In the genomic region with DNA sequence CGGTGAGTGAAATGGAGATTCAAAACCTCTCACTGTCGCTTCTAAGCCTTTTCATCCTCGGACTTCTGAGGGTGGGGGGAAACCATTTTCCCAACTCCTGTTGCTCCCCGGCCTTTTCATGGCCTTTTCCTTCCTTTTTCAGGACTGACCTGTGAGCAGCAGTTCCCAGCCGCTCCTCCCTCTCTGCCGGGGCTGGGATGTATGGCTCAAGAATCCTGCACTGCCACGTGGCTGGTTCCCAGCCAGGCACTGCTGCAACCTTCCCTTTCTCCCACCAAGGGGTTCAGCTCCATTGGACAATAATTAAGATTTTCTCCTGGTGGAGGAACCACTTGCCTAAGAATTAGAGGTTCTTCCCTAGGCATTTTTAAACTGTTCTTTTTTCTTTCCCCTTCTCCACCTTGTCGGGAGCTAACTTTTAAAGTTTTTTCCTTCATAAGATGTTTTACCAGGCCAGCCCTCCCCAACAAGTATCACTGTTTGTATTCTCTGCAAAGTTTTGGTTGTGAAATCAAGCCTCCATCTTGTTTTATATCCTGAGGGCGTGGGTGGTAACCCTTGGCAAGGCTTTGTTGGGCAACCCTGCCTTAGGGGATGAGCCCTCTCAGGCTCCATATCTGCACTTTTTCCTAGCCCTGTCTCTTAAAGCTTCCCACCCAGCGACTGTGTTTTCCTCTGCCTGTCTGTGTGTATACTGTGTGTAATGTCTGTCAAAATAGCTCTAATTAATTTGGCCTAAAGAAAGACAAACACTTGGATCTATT, we compare ENCODE assay signal across 13 cellular contexts.
"Had no signal": no experiment of that assay in that cellular context is flagged by ENCODE, and none has a peak within 500 bp of the region (broad histone marks: within the 10 kb centered on the region; RNA-seq: fewer than 3 reads in every experiment).

No MANE protein-coding gene starts in this region.

- H3K4me1 ChIP-seq: gastrocnemius medialis, heart right ventricle, sigmoid colon had no signal

- H3K27me3 Mint-ChIP-seq: activated naive CD8-positive, alpha-beta T cell treated with anti-CD3 and anti-CD28 coated beads for 36 hours; naive thymus-derived CD4-positive, alpha-beta T cell had no signal

- DNase-seq: activated CD4-positive, alpha-beta T cell treated with anti-CD3 and anti-CD28 coated beads, Interleukin-2, amount 50 U/mL, for 48 hours; activated CD4-positive, CD25-positive, alpha-beta regulatory T cell treated with anti-CD3 and anti-CD28 coated beads, Interleukin-2, amount 50 U/mL, for 72 hours; activated gamma-delta T cell treated with Interleukin-2 at 50 U/mL for 16 hours; activated naive CD8-positive, alpha-beta T cell treated with anti-CD3 and anti-CD28 coated beads for 36 hours; activated T-cell treated with anti-CD3 and anti-CD28 coated beads, Interleukin-2, amount 50 U/mL, for 72 hours; aorta; gastrocnemius medialis; heart right ventricle; naive thymus-derived CD4-positive, alpha-beta T cell; sigmoid colon; stimulated activated CD4-positive, alpha-beta T cell treated with anti-CD3 and anti-CD28 coated beads, Interleukin-2, amount 100 ng/mL, for 24 hours; stimulated activated naive CD8-positive, alpha-beta T cell treated with anti-CD3 and anti-CD28 coated beads, Interleukin-15, Interleukin-2, amounts not matched to agents 100 U/mL and 50 U/mL, for 24 hours had no signal

- H3K27ac ChIP-seq: gastrocnemius medialis, heart right ventricle, sigmoid colon had no signal

- H3K27me3 ChIP-seq: gastrocnemius medialis, heart right ventricle, sigmoid colon had no signal

- ATAC-seq: activated T-cell treated with anti-CD3 and anti-CD28 coated beads, Interleukin-2, amount 50 U/mL, for 72 hours; gastrocnemius medialis; heart right ventricle; naive thymus-derived CD4-positive, alpha-beta T cell; stimulated activated naive CD8-positive, alpha-beta T cell treated with anti-CD3 and anti-CD28 coated beads, Interleukin-15, Interleukin-2, amounts not matched to agents 100 U/mL and 50 U/mL, for 24 hours had no signal

- H3K9me3 ChIP-seq: gastrocnemius medialis, sigmoid colon had no signal

- H3K36me3 Mint-ChIP-seq: activated naive CD8-positive, alpha-beta T cell treated with anti-CD3 and anti-CD28 coated beads for 36 hours; naive thymus-derived CD4-positive, alpha-beta T cell had no signal

- H3K4me3 Mint-ChIP-seq: activated naive CD8-positive, alpha-beta T cell treated with anti-CD3 and anti-CD28 coated beads for 36 hours; activated T-cell treated with anti-CD3 and anti-CD28 coated beads, Interleukin-2, amount 50 U/mL, for 72 hours; naive thymus-derived CD4-positive, alpha-beta T cell had no signal

- H3K4me3 ChIP-seq: gastrocnemius medialis, heart right ventricle, lung, sigmoid colon had no signal

- H3K9me3 Mint-ChIP-seq: activated naive CD8-positive, alpha-beta T cell treated with anti-CD3 and anti-CD28 coated beads for 36 hours had no signal

- H3K36me3 ChIP-seq: gastrocnemius medialis, heart right ventricle, sigmoid colon had no signal

- H3K4me1 Mint-ChIP-seq: activated naive CD8-positive, alpha-beta T cell treated with anti-CD3 and anti-CD28 coated beads for 36 hours had no signal
